In genomic region chr3:53022647-53023046, GRCh38 we compare ENCODE assay signal across 13 cellular contexts.
"Had no signal": no experiment of that assay in that cellular context is flagged by ENCODE, and none has a peak within 500 bp of the region (broad histone marks: within the 10 kb centered on the region; RNA-seq: fewer than 3 reads in every experiment).

No MANE protein-coding gene starts in this region.

- ATAC-seq: effector memory CD8-positive, alpha-beta T cell; gastrocnemius medialis; heart right ventricle; left cardiac atrium; pancreas had no signal

- H3K27ac Mint-ChIP-seq: activated naive CD8-positive, alpha-beta T cell treated with anti-CD3 and anti-CD28 coated beads, Interleukin-2, amount 50 U/mL, for 24 hours had no signal

- H3K27ac ChIP-seq: gastrocnemius medialis, heart right ventricle, pancreas, sigmoid colon, thoracic aorta had no signal

- H3K27me3 ChIP-seq: gastrocnemius medialis, heart right ventricle, pancreas, sigmoid colon had no signal

- H3K9me3 ChIP-seq: gastrocnemius medialis, heart right ventricle, pancreas, sigmoid colon, thoracic aorta had no signal

- H3K4me3 ChIP-seq: gastrocnemius medialis, heart right ventricle, lung, pancreas, sigmoid colon, thoracic aorta had no signal

- H3K36me3 ChIP-seq: gastrocnemius medialis, heart right ventricle, pancreas, sigmoid colon, thoracic aorta had no signal

- H3K9me3 Mint-ChIP-seq: activated CD4-positive, alpha-beta memory T cell treated with anti-CD3 and anti-CD28 coated beads, Interleukin-2, amount 10 ng/mL, durations not matched to agents 7 days and 5 days; activated naive CD8-positive, alpha-beta T cell treated with anti-CD3 and anti-CD28 coated beads, Interleukin-2, amount 50 U/mL, for 24 hours; effector memory CD8-positive, alpha-beta T cell had no signal

- H3K4me3 Mint-ChIP-seq: activated CD4-positive, alpha-beta memory T cell treated with anti-CD3 and anti-CD28 coated beads, Interleukin-2, amount 10 ng/mL, durations not matched to agents 7 days and 5 days; activated naive CD8-positive, alpha-beta T cell treated with anti-CD3 and anti-CD28 coated beads, Interleukin-2, amount 50 U/mL, for 24 hours; effector memory CD8-positive, alpha-beta T cell had no signal

- DNase-seq: activated CD4-positive, alpha-beta memory T cell treated with anti-CD3 and anti-CD28 coated beads, Interleukin-2, amount 10 ng/mL, durations not matched to agents 7 days and 5 days; activated CD4-positive, alpha-beta T cell treated with anti-CD3 and anti-CD28 coated beads for 1 hour; activated naive CD8-positive, alpha-beta T cell treated with anti-CD3 and anti-CD28 coated beads, Interleukin-2, amount 50 U/mL, for 24 hours; effector memory CD8-positive, alpha-beta T cell; gastrocnemius medialis; heart right ventricle; left cardiac atrium; pancreas; sigmoid colon; stimulated activated CD4-positive, alpha-beta T cell treated with anti-CD3 and anti-CD28 coated beads, Interleukin-1b, Interleukin-23, amount 100 ng/mL, for 48 hours; T1000 had no signal

- H3K27me3 Mint-ChIP-seq: activated CD4-positive, alpha-beta memory T cell treated with anti-CD3 and anti-CD28 coated beads, Interleukin-2, amount 10 ng/mL, durations not matched to agents 7 days and 5 days; activated naive CD8-positive, alpha-beta T cell treated with anti-CD3 and anti-CD28 coated beads, Interleukin-2, amount 50 U/mL, for 24 hours; effector memory CD8-positive, alpha-beta T cell had no signal
